Comparison of ENCODE assay signal across 1 cellular context in the genomic region with DNA sequence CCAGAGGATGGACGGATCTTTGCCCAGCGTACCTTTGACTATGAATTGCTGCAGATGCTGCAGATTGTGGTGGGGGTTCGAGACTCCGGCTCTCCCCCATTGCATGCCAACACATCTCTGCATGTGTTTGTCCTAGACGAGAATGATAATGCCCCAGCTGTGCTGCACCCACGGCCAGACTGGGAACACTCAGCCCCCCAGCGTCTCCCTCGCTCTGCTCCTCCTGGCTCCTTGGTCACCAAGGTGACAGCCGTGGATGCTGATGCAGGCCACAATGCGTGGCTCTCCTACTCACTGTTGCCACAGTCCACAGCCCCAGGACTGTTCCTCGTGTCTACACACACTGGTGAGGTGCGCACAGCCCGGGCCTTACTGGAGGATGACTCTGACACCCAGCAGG.
TF ChIP-seq lines count a peak whose summit lies in the region.

No MANE protein-coding gene starts in this region.

TF ChIP-seq in IMR-90, 13 proteins besides CTCF, POLR2A, EP300 and RAD21:
- TF ChIP-seq BHLHE40 (IDR thresholded peaks at IDR 0.05; ENCODE audit: low read depth, low read length) (no peak), MAFK (IDR thresholded peaks at IDR 0.05; ENCODE audit: low read depth, low read length) (no peak), RCOR1 (IDR thresholded peaks at IDR 0.05; ENCODE audit: insufficient replicate concordance, low read length) (no peak), FOS (IDR thresholded peaks at IDR 0.05; ENCODE audit: low read depth, low read length) (no peak), NFE2L2 (IDR thresholded peaks at IDR 0.05; ENCODE audit: low read depth, low read length) (no peak), CHD1 (IDR thresholded peaks at IDR 0.05; ENCODE audit: low read depth, low read length) (no peak), RFX5 (IDR thresholded peaks at IDR 0.05; ENCODE audit: low read depth, low read length) (no peak), SMC3 (IDR thresholded peaks at IDR 0.05; ENCODE audit: low read depth, low read length) (no peak)
- TF ChIP-seq, protein P1, sequence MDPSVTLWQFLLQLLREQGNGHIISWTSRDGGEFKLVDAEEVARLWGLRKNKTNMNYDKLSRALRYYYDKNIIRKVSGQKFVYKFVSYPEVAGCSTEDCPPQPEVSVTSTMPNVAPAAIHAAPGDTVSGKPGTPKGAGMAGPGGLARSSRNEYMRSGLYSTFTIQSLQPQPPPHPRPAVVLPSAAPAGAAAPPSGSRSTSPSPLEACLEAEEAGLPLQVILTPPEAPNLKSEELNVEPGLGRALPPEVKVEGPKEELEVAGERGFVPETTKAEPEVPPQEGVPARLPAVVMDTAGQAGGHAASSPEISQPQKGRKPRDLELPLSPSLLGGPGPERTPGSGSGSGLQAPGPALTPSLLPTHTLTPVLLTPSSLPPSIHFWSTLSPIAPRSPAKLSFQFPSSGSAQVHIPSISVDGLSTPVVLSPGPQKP (IDR thresholded peaks at IDR 0.05; ENCODE audit: borderline replicate concordance, low read depth, low read length), result no peak
